In the genomic region with DNA sequence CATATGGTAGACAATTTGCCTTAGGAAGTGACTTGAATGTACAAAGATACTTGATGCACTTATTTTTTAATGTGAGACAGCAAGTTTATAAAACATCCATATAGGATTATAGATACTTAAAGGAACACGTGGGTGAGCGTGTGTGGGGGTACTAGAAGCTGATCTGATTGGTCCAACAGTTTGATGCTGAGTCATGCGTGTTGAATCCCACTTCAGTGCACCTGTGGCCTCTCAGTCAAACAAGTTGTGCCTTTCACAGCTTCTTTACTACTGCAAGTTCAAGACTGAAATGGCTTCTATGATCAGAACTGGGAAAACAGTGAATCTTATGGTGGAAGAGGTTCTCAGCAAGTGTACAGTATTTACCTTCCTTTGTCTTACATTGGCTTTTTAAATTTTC, we compare ENCODE assay signal across 14 cellular contexts.
"Had no signal": no experiment of that assay in that cellular context is flagged by ENCODE, and none has a peak within 500 bp of the region (broad histone marks: within the 10 kb centered on the region; RNA-seq: fewer than 3 reads in every experiment).

No MANE protein-coding gene starts in this region.

- H3K27ac Mint-ChIP-seq: activated naive CD4-positive, alpha-beta T cell treated with anti-CD3 and anti-CD28 coated beads, Interleukin-2, amount 10 ng/mL, durations not matched to agents 7 days and 5 days; natural killer cell had no signal

- H3K36me3 ChIP-seq: transverse colon had no signal

- H3K36me3 Mint-ChIP-seq: activated naive CD4-positive, alpha-beta T cell treated with anti-CD3 and anti-CD28 coated beads, Interleukin-2, amount 10 ng/mL, durations not matched to agents 7 days and 5 days; natural killer cell had no signal

- ATAC-seq: heart left ventricle, natural killer cell had no signal

- H3K4me3 ChIP-seq: ascending aorta, heart left ventricle, skin epidermis, transverse colon had no signal

- H3K27me3 Mint-ChIP-seq: activated naive CD4-positive, alpha-beta T cell treated with anti-CD3 and anti-CD28 coated beads, Interleukin-2, amount 10 ng/mL, durations not matched to agents 7 days and 5 days had no signal

- H3K4me3 Mint-ChIP-seq: activated naive CD4-positive, alpha-beta T cell treated with anti-CD3 and anti-CD28 coated beads, Interleukin-2, amount 10 ng/mL, durations not matched to agents 7 days and 5 days; natural killer cell had no signal

- H3K27me3 ChIP-seq: ascending aorta, heart left ventricle, transverse colon had no signal

- H3K4me1 Mint-ChIP-seq: activated naive CD4-positive, alpha-beta T cell treated with anti-CD3 and anti-CD28 coated beads, Interleukin-2, amount 10 ng/mL, durations not matched to agents 7 days and 5 days; natural killer cell had no signal

- H3K27ac ChIP-seq: epithelial cell of prostate, heart left ventricle, skin epidermis, transverse colon had no signal

- DNase-seq: activated CD4-positive, alpha-beta T cell treated with anti-CD3 and anti-CD28 coated beads for 1 hour; activated CD4-positive, alpha-beta T cell treated with anti-CD3 and anti-CD28 coated beads, Interleukin-2, amount 50 U/mL, for 4 hours; activated naive CD4-positive, alpha-beta T cell treated with anti-CD3 and anti-CD28 coated beads, Interleukin-2, amount 10 ng/mL, durations not matched to agents 7 days and 5 days; foreskin melanocyte; heart left ventricle; natural killer cell; stimulated activated CD4-positive, alpha-beta T cell treated with anti-CD3 and anti-CD28 coated beads, Interleukin-4, amount 100 ng/mL, for 4 hours; stimulated activated CD8-positive, alpha-beta memory T cell treated with anti-CD3 and anti-CD28 coated beads, Interleukin-4, amount 100 ng/mL, for 48 hours; stimulated activated naive CD4-positive, alpha-beta T cell treated with Interleukin-2 at 50 U/mL for 16 hours; substantia nigra; transverse colon had no signal

- H3K9me3 Mint-ChIP-seq: activated naive CD4-positive, alpha-beta T cell treated with anti-CD3 and anti-CD28 coated beads, Interleukin-2, amount 10 ng/mL, durations not matched to agents 7 days and 5 days; natural killer cell had no signal

- H3K9me3 ChIP-seq: ascending aorta, heart left ventricle, transverse colon had no signal
